1 cellular context compared by ENCODE assay signal in the genomic region with DNA sequence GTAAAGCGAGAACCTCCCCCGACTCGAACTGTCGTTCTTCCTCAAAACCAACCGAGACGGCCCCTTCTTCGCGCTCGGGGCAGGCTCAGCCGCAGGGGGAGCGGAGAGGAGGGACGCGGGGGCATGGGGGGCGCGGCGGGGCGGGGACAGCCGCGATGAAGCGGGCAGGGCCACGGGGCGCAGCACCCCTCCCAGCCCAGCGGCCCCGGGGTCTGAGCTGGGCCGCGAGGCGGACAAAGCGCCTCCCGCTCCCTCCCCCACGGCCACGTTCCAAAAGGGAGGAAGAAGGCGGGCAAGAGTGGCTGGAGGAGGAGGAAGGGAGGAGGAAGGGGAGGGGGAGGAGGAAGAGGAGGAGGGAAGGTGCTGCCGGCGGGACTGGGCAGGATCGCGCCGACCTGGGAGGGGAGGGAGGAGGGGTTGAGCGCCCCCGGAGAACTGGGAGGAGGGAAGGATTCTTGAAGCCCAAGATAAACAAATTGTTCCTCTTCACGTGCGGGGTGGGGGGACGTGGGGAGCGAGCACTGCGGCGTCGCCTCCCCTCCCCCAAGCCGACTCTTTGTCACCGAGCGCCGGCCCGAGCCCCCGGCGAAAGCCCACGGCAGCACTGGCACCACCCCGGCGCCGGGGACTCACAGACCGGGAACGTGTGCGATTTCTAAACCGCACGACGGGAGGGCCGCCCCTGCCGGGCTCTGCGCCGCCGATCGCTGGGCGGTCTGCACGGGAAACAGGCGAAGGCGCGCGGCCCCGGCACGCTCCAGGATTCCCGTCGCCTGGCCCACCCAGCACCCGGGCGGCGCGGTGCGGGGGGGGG.
A peak's percentile ranks its signal among the peaks of the same experiment; 100 is the strongest.
TF ChIP-seq lines count a peak whose summit lies in the region.

No MANE protein-coding gene starts in this region.

TF ChIP-seq in HEK293, 187 proteins besides CTCF, POLR2A, EP300 and RAD21 (continued from another document):
- TF ChIP-seq ZBTB7A (tag by site-specific recombination; IDR thresholded peaks at IDR 0.05; ENCODE audit: low read depth) (peak; percentile 78), ZNF366 (tag by site-specific recombination; conservative IDR thresholded peaks at IDR 0.05) (peak; percentile 90), ZNF843 (tag by site-specific recombination; IDR thresholded peaks at IDR 0.05) (peak; percentile 78; the same call in 1 of the 2 replicates), ZNF2 (tag by site-specific recombination; IDR thresholded peaks at IDR 0.05) (peak; percentile 15; the same call in 1 of the 2 replicates), IKZF3 (tag by site-specific recombination; IDR thresholded peaks at IDR 0.05) (peak; percentile 94), ZNF561 (tag by site-specific recombination; IDR thresholded peaks at IDR 0.05; ENCODE audit: borderline replicate concordance) (no peak; the same call in 1 of the 2 replicates)
- TF ChIP-seq, protein P1, sequence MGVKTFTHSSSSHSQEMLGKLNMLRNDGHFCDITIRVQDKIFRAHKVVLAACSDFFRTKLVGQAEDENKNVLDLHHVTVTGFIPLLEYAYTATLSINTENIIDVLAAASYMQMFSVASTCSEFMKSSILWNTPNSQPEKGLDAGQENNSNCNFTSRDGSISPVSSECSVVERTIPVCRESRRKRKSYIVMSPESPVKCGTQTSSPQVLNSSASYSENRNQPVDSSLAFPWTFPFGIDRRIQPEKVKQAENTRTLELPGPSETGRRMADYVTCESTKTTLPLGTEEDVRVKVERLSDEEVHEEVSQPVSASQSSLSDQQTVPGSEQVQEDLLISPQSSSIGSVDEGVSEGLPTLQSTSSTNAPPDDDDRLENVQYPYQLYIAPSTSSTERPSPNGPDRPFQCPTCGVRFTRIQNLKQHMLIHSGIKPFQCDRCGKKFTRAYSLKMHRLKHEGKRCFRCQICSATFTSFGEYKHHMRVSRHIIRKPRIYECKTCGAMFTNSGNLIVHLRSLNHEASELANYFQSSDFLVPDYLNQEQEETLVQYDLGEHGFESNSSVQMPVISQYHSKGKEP (tag by site-specific recombination; IDR thresholded peaks at IDR 0.05), result no peak
TF ChIP-seq in HEK293: peak in this region for 57.
